In genomic region chr12:96121271-96121711, GRCh38 we compare ENCODE assay signal across 10 cellular contexts.
A peak's percentile ranks its signal among the peaks of the same experiment; 100 is the strongest.
DNase-seq lines count a peak whose midpoint lies in the region; ATAC-seq and TF ChIP-seq lines count a peak whose summit lies in the region.
"Had no signal": no experiment of that assay in that cellular context is flagged by ENCODE, and none has a peak within 500 bp of the region (broad histone marks: within the 10 kb centered on the region; RNA-seq: fewer than 3 reads in every experiment).

No MANE protein-coding gene starts in this region.

- H3K27me3 Mint-ChIP-seq in activated B cell treated with CpG ODN at 0.5 μM for 24 hours, result no peaks in the 10 kb centered on the region
- H3K27me3 Mint-ChIP-seq in WTC11 (ENCODE audit: low read depth), result no peaks in the 10 kb centered on the region
- H3K27me3 Mint-ChIP-seq: activated naive CD8-positive, alpha-beta T cell had no signal

- BruUV-seq in A673 (replicated peaks; lab: Mats Ljungman, UMichigan), result no TSS peak

- ATAC-seq in GM19043 (IDR thresholded peaks at IDR 0.05; ENCODE audit: low read depth, unreplicated experiment), result peak; percentile 45
- ATAC-seq in HG03135 (IDR thresholded peaks at IDR 0.05; ENCODE audit: unreplicated experiment), result peak; percentile 68
- peak; percentile 31 for ATAC-seq in activated B cell treated with CpG ODN at 0.5 μM for 24 hours (ENCODE audit: low read depth)
- no peak for ATAC-seq in WTC11

- no peak for TF ChIP-seq CTCF in A673 (conservative IDR thresholded peaks at IDR 0.05; ENCODE audit: low read depth, low read length)
- no peak for TF ChIP-seq CTCF in activated B cell treated with CpG ODN at 0.5 μM for 24 hours (IDR thresholded peaks at IDR 0.05)
- TF ChIP-seq CTCF in WTC11 (IDR thresholded peaks at IDR 0.05), result no peak

- H3K27ac ChIP-seq in A673 (ENCODE audit: low read depth, low read length, poor library complexity, severe bottlenecking), result no peak overlapping the region

- POLR2A ChIA-PET in A673 (lab: Charles Lee; ENCODE audit: low non-redundant PET), result no interaction called here
- POLR2A ChIA-PET in activated B cell treated with CpG ODN at 0.5 μM for 24 hours (lab: Charles Lee), result no interaction called here
- POLR2A ChIA-PET in WTC11 (lab: Charles Lee), result no interaction called here

- no peaks in the 10 kb centered on the region for H3K27me3 ChIP-seq in A673 (replicated peaks; ENCODE audit: insufficient read depth, low read depth, low read length, poor library complexity)

- H3K27ac Mint-ChIP-seq in activated B cell treated with CpG ODN at 0.5 μM for 24 hours (no peak overlapping the region), WTC11 (no peak overlapping the region)
- H3K27ac Mint-ChIP-seq: activated naive CD8-positive, alpha-beta T cell had no signal

- peaks cover 6% of the 10 kb centered on the region for H3K4me1 ChIP-seq in A673 (ENCODE audit: insufficient read depth, low read length, poor library complexity, severe bottlenecking)

- H3K9me3 Mint-ChIP-seq in activated B cell treated with CpG ODN at 0.5 μM for 24 hours (no peaks in the 10 kb centered on the region), WTC11 (no peaks in the 10 kb centered on the region)

- H3K4me3 Mint-ChIP-seq in activated B cell treated with CpG ODN at 0.5 μM for 24 hours (no peak overlapping the region), WTC11 (no peak overlapping the region)
- H3K4me3 Mint-ChIP-seq: activated naive CD8-positive, alpha-beta T cell had no signal

- in situ Hi-C loops in G401 (cut with HindIII; ENCODE audit: low sequenced_read_pairs), result no loop called here

- DNase-seq in A673 (ENCODE audit: low spot score) (peak; percentile 32), activated B cell treated with CpG ODN at 0.5 μM for 24 hours (no peak), WTC11 (ENCODE audit: low spot score) (no peak), NCI-H187 (lab: John Stamatoyannopoulos, UW) (no peak), G401 (ENCODE audit: low spot score) (no peak)
- DNase-seq in activated CD8-positive, alpha-beta memory T cell treated with anti-CD3 and anti-CD28 coated beads for 24 hours, result no peak
- DNase-seq: DMS53 had no signal

- no peaks in the 10 kb centered on the region for H3K9me3 ChIP-seq in A673 (ENCODE audit: low read depth, low read length, poor library complexity, severe bottlenecking)

- CTCF ChIA-PET in A673 (lab: Charles Lee) (no interaction called here), activated B cell treated with CpG ODN at 0.5 μM for 24 hours (lab: Charles Lee) (interaction anchor here (1.3 kb wide), 1 partner anchor 94 kb away, joined by 6 read pairs; no protein-coding TSS in a partner anchor), WTC11 (lab: Charles Lee) (no interaction called here)

- peaks cover 19% of the 10 kb centered on the region for H3K4me1 Mint-ChIP-seq in activated B cell treated with CpG ODN at 0.5 μM for 24 hours
- peaks cover 18% of the 10 kb centered on the region for H3K4me1 Mint-ChIP-seq in WTC11

- intact Hi-C loops in A673 (cut with micrococcal nuclease; ENCODE audit: unreplicated experiment) (no loop called here), activated B cell treated with CpG ODN at 0.5 μM for 24 hours (cut with micrococcal nuclease) (no loop called here)

- no peaks in the 10 kb centered on the region for H3K36me3 ChIP-seq in A673 (ENCODE audit: insufficient read depth, low read length, poor library complexity, severe bottlenecking)

- H3K36me3 Mint-ChIP-seq in activated B cell treated with CpG ODN at 0.5 μM for 24 hours (ENCODE audit: low read depth) (no peaks in the 10 kb centered on the region), WTC11 (no peaks in the 10 kb centered on the region)
- H3K36me3 Mint-ChIP-seq: activated naive CD8-positive, alpha-beta T cell had no signal

- H3K4me3 ChIP-seq in A673 (ENCODE audit: low read depth, low read length, poor library complexity, severe bottlenecking), result no peak overlapping the region

TF ChIP-seq in WTC11, 78 proteins besides CTCF, POLR2A, EP300 and RAD21 (continues in another document):
- TF ChIP-seq FOXK1 (CRISPR knock-in tag; IDR thresholded peaks at IDR 0.05) (no peak), ZNF219 (CRISPR knock-in tag; IDR thresholded peaks at IDR 0.05; ENCODE audit: borderline replicate concordance) (no peak), ARID4B (CRISPR knock-in tag; IDR thresholded peaks at IDR 0.05; ENCODE audit: borderline replicate concordance) (no peak), GABPB1 (CRISPR knock-in tag; IDR thresholded peaks at IDR 0.05) (no peak), CDX4 (CRISPR knock-in tag; IDR thresholded peaks at IDR 0.05; ENCODE audit: borderline replicate concordance) (no peak), AR (CRISPR knock-in tag; IDR thresholded peaks at IDR 0.05) (no peak)
